In the genomic region with DNA sequence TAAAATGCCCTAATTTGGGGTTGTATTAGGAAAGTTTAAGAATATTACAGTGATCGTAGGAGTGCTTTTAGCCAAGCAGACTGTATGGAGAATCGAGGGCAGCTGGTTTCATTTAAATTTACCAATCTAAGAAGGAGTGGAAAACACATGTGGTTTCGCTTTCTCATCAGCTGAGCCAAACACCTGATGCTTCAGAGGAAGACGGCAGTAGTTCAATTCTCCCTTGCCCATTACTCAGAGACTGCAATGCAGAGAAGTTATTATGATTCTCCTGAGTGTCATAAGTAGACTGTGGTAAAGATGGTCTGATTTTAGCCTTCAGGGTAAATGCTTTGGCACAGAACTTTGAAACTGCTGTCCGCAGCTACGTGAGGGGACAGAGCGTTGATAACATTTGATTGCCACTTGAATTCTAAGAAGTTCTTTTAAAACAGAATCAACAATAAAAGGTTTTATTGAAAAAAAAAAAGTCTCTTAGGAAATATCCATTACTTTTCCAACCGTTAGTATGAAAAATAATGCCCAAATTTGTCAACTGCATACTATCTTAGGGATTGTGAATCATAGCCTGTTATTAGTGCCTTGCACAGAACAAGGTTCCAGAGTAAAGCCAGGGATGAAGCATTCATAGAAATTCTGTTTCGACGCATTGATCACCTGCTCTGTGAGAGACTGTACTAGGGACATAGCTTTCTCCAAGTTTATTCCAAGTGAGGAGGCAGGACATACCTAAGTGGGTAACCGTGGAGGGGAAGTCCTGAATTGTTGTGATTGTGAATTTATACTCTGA, we compare ENCODE assay signal across 9 cellular contexts. TPM values are rescaled to one million over a fixed set of nuclear protein-coding genes. Genes with fewer than 3 reads are reported as not detected.
DNase-seq lines count a peak whose midpoint lies in the region; ATAC-seq, FAIRE-seq and TF ChIP-seq lines count a peak whose summit lies in the region.
"Had no signal": no experiment of that assay in that cellular context is flagged by ENCODE, and none has a peak within 500 bp of the region (broad histone marks: within the 10 kb centered on the region; RNA-seq: fewer than 3 reads in every experiment).

No MANE protein-coding gene starts in this region.

- DNase-seq in stimulated activated naive CD4-positive, alpha-beta T cell (lab: John Stamatoyannopoulos, UW): peak in 4 of 6 experiments; percentile 14 to 52 (median 18)
- no peak for DNase-seq in stimulated activated naive CD4-positive, alpha-beta T cell treated with Interleukin-2 at 50 U/mL for 16 hours (lab: John Stamatoyannopoulos, UW)
- peak; percentile 26 for DNase-seq in amniotic epithelial cell (ENCODE audit: low read depth)
- no peak for DNase-seq in lower lobe of right lung
- no peak for DNase-seq in pancreas
- no peak for DNase-seq in left colon
- DNase-seq: NCI-H1417 treated with DMSO at 0.1 percent for 48 hours had no signal

- no peak for FAIRE-seq in pancreas (lab: Jason Lieb, UNC)

- 57 to 67% methylated on average over 11 of the region's 11 CpGs for WGBS in pancreas, 2 donors

- H3K9me3 ChIP-seq in lower lobe of right lung: no peaks in the 10 kb centered on the region
- H3K9me3 ChIP-seq in pancreas: no peaks in the 10 kb centered on the region

- ATAC-seq in lower lobe of right lung (no peak), pancreas (no peak), left colon (no peak), HG02678 (IDR thresholded peaks at IDR 0.05; ENCODE audit: unreplicated experiment) (no peak), GM21360 (IDR thresholded peaks at IDR 0.05; ENCODE audit: unreplicated experiment) (no peak)

- H3K4me3 ChIP-seq in lower lobe of right lung (no peak overlapping the region), pancreas (no peak overlapping the region)

- H3K36me3 ChIP-seq in lower lobe of right lung: peaks cover 36% of the 10 kb centered on the region
- peaks cover 0 to 3% (median 0%) of the 10 kb centered on the region in 3 donors for H3K36me3 ChIP-seq in pancreas

- H3K27ac ChIP-seq in lower lobe of right lung (peak overlapping the region; percentile 67), pancreas (no peak overlapping the region)

- intact Hi-C loops in lower lobe of right lung (cut with DNase I): no loop called here
- intact Hi-C loops in pancreas (cut with DNase I): loop anchor here in 2 of 3 donors (10.0 kb wide), 2 partner anchors 413 to 423 kb away; no protein-coding TSS in a partner anchor
- intact Hi-C loops in left colon (cut with DNase I, micrococcal nuclease): loop anchor here in 1 of 2 donors (5.0 kb wide), 1 partner anchor 420 kb away; no protein-coding TSS in a partner anchor

- TF ChIP-seq CTCF in lower lobe of right lung (IDR thresholded peaks at IDR 0.05): no peak
- TF ChIP-seq CTCF in pancreas (IDR thresholded peaks at IDR 0.05): no peak

- H3K4me1 ChIP-seq in lower lobe of right lung (peaks cover 45% of the 10 kb centered on the region), pancreas (peaks cover 5 to 24% (median 21%) of the 10 kb centered on the region in 3 donors)

- no peaks in the 10 kb centered on the region for H3K27me3 ChIP-seq in lower lobe of right lung (ENCODE audit: low read depth)
- H3K27me3 ChIP-seq in pancreas: no peaks in the 10 kb centered on the region

RNA-seq across cellular contexts. Expression of gene LYSMD4, which starts 25.6 kb away (rescaled TPM):
- total RNA-seq in lower lobe of right lung: 10.6 TPM
- 1 to 10 TPM; 3.4 to 5.9 (median 4.6) TPM for total RNA-seq in pancreas
- 10 to 100 TPM in 1 of 2 donors, 1 to 10 TPM in 1; 7.5 to 12.3 TPM for polyA plus RNA-seq in pancreas
- 10 to 100 TPM in 1 of 2 donors, 1 to 10 TPM in 1; 6.0 to 10.2 TPM for total RNA-seq in left colon

Comparison
In these comparisons a context has a peak if more than half of its experiments do, and no peak if none do; other contexts are left out.
1. DNase-seq: peak in stimulated activated naive CD4-positive, alpha-beta T cell (4 of 6) and amniotic epithelial cell (single experiment); none in stimulated activated naive CD4-positive, alpha-beta T cell treated with Interleukin-2 at 50 U/mL for 16 hours (single experiment), lower lobe of right lung (single experiment), pancreas (0 of 6) and left colon (0 of 2).